11 cellular contexts compared by ENCODE assay signal in the genomic region with DNA sequence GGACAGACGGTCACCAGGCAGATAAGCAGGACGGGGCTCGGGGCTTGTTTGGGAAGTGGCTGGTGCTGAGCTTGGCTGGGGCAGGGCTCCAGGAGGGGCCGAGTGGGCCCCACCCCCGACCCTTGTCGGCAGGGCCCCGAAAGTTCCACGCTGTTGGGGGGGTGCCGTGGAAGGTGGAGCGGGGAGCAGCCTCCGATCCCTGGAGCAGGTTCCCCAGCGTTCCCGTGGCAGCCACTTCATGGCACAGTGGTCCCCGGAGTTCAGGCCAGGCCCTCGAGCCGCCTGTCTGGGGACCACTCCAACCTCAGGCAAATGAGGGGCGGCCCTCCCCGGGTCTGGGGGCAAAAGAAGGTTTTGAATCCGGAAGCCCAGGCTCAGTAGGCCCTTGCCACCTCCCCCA. TPM values are rescaled to one million over a fixed set of nuclear protein-coding genes. Genes with fewer than 3 reads are reported as not detected.
DNase-seq lines count a peak whose midpoint lies in the region; ATAC-seq and TF ChIP-seq lines count a peak whose summit lies in the region.
"Had no signal": no experiment of that assay in that cellular context is flagged by ENCODE, and none has a peak within 500 bp of the region (broad histone marks: within the 10 kb centered on the region; RNA-seq: fewer than 3 reads in every experiment).

No MANE protein-coding gene starts in this region.

- CTCF ChIA-PET in MCF 10A (lab: Yijun Ruan, JAX) = no interaction called here

- peaks cover 42% of the 10 kb centered on the region for H3K4me1 Mint-ChIP-seq in MCF 10A (ENCODE audit: insufficient read depth, unreplicated experiment)

- no peaks in the 10 kb centered on the region for H3K36me3 ChIP-seq in testis (ENCODE audit: low read depth, missing control alignments)
- H3K36me3 ChIP-seq: cardiac muscle cell had no signal

- BruUV-seq in MCF 10A (replicated peaks; lab: Mats Ljungman, UMichigan) = no TSS peak

- ATAC-seq in GM18498 (IDR thresholded peaks at IDR 0.05; ENCODE audit: unreplicated experiment) (no peak), HG02623 (IDR thresholded peaks at IDR 0.05; ENCODE audit: unreplicated experiment) (no peak)

- DNase-seq in HT-29 (ENCODE audit: low spot score) (peak; percentile 29), MCF 10A (ENCODE audit: unreplicated experiment) (no peak), myocyte (ENCODE audit: low read depth) (peak; percentile 3), testis (no peak), DMS 273 (lab: John Stamatoyannopoulos, UW; ENCODE audit: unreplicated experiment) (no peak)
- DNase-seq: activated CD8-positive, alpha-beta memory T cell treated with anti-CD3 and anti-CD28 coated beads for 24 hours; activated naive CD4-positive, alpha-beta T cell; GOT3 had no signal

- peak overlapping the region; percentile 39 to 56 for H3K4me3 ChIP-seq in testis
- H3K4me3 ChIP-seq: cardiac muscle cell had no signal

- H3K27ac Mint-ChIP-seq in MCF 10A (ENCODE audit: low read depth, unreplicated experiment) = peak overlapping the region; percentile 97

- peak overlapping the region; percentile 91 to 95 for H3K27ac ChIP-seq in testis
- H3K27ac ChIP-seq: cardiac muscle cell had no signal

- POLR2A ChIA-PET in MCF 10A (lab: Yijun Ruan, JAX) = no interaction called here

- H3K27me3 Mint-ChIP-seq in MCF 10A (ENCODE audit: insufficient read depth, unreplicated experiment) = no peaks in the 10 kb centered on the region

- H3K36me3 Mint-ChIP-seq in MCF 10A (ENCODE audit: insufficient read depth, unreplicated experiment) = peaks cover 93% of the 10 kb centered on the region

- intact Hi-C loops in MCF 10A (cut with micrococcal nuclease) (loop anchor here (2.0 kb wide), 1 partner anchor 19 kb away; no protein-coding TSS in a partner anchor), testis (cut with DNase I; ENCODE audit: low total_unique reads) (no loop called here)

- H3K9me3 Mint-ChIP-seq in MCF 10A (ENCODE audit: unreplicated experiment) = no peaks in the 10 kb centered on the region

- H3K4me1 ChIP-seq in testis = peaks cover 90% of the 10 kb centered on the region

- H3K27me3 ChIP-seq in testis = no peaks in the 10 kb centered on the region
- H3K27me3 ChIP-seq: cardiac muscle cell had no signal

- peak overlapping the region; percentile 60 for H3K4me3 Mint-ChIP-seq in MCF 10A (ENCODE audit: unreplicated experiment)

- no peak for TF ChIP-seq POLR2A in testis (IDR thresholded peaks at IDR 0.05)

- 28 to 34% methylated on average over 3 to 19 of the region's 19 CpGs for WGBS in testis, 2 donors

- TF ChIP-seq CTCF in MCF 10A (IDR thresholded peaks at IDR 0.05; ENCODE audit: unreplicated experiment) (no peak), testis (IDR thresholded peaks at IDR 0.05) (no peak)

- no peaks in the 10 kb centered on the region for H3K9me3 ChIP-seq in testis

RNA-seq across cellular contexts. Expression of gene PPARA, which starts 46.7 kb away (rescaled TPM):
- 14.6 and 18.1 TPM in 2 replicates for total RNA-seq in HT-29 (2014; rRNA removed; shearing (Covaris generic))
- total RNA-seq in MCF 10A (2022) (8.0 and 10.1 TPM in 2 replicates), myocyte (17.5 and 26.3 TPM in 2 replicates), testis (10 to 100 TPM; 18.1 to 19.9 TPM)
- polyA plus RNA-seq in myocyte (2012) = 7.7 TPM
- 4.8 TPM for polyA plus RNA-seq in testis (ENCODE audit: insufficient read depth, low read depth, low replicate concordance)

Comparison
In these comparisons a context has a peak if more than half of its experiments do, and no peak if none do; other contexts are left out.
1. DNase-seq: peak in HT-29 (single experiment) and myocyte (single experiment); none in MCF 10A (single experiment), testis (single experiment) and DMS 273 (single experiment).